In the genomic region with DNA sequence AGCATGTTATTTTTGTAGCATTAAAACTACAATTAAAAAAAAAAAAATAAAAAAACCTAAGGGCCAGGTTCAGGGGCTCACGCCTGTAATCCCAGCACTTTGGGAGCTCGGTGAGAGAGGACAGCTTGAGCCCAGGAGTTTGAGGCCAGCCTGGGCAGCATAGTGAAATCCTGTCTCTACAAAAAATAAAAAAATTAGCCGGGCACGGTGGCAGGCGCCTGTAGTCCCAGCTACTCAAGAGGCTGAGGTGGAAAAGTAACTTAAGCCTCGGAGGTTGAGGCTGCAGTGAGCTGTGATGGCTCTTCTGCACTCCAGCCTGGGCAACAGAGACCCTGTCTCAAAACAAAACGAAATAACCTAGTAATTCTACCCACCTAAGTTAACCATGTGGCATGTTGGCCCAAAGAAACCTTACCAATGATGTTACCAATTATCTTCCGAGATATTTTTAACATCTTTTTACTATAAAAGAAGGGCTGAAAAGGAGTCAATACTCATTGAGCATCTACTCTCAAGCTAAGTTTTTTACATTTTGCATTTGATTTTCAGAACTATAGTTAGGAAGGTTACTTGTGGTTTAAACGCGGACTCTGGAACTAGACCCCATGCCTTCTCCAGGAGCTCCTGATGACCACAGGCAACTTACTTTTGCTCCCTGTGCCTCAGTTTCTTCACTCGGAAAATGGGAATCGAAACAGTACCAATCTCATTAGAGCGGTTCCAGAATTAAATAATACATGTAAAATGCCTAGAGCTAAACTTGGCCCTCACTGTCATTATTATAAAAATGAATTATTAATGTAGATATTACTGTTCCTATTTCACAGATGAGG, we compare ENCODE assay signal across 8 cellular contexts. TPM values are rescaled to one million over a fixed set of nuclear protein-coding genes. Genes with fewer than 3 reads are reported as not detected.
DNase-seq lines count a peak whose midpoint lies in the region; ATAC-seq and TF ChIP-seq lines count a peak whose summit lies in the region.

No MANE protein-coding gene starts in this region.

- H3K23ac ChIP-seq in neuronal stem cell (ENCODE audit: low read depth, low read length, poor library complexity) = no peak overlapping the region

- H3K9ac ChIP-seq in DND-41 (ENCODE audit: low read depth, low read length) (peak overlapping the region; percentile 69), OCI-LY3 (ENCODE audit: low read length) (peak overlapping the region; percentile 67), neuronal stem cell (ENCODE audit: low read depth, low read length, poor library complexity) (no peak overlapping the region)

- no peaks in the 10 kb centered on the region for H3K9me3 ChIP-seq in DND-41 (ENCODE audit: insufficient read depth, low read length, severe bottlenecking)
- no peaks in the 10 kb centered on the region for H3K9me3 ChIP-seq in OCI-LY3 (ENCODE audit: insufficient read depth, low read length)
- H3K9me3 ChIP-seq in neuronal stem cell (replicated peaks in 1 of 2; ENCODE audit: control insufficient read depth in 2 of 2, insufficient read depth in 1 of 2, low read depth in 1 of 2, low read length in 2 of 2) = peaks cover 0 to 2% of the 10 kb centered on the region in 2 donors

- H2BK120ac ChIP-seq in neuronal stem cell (ENCODE audit: low read depth, low read length) = no peak overlapping the region

- H3K27me3 ChIP-seq in DND-41 (ENCODE audit: insufficient read depth, low read length, poor library complexity) = no peaks in the 10 kb centered on the region
- H3K27me3 ChIP-seq in OCI-LY3 (ENCODE audit: low read depth, low read length) = peaks cover 36% of the 10 kb centered on the region
- H3K27me3 ChIP-seq in neuronal stem cell (ENCODE audit: control insufficient read depth in 3 of 3, insufficient read depth in 3 of 3, low read depth in 1 of 3, low read length in 3 of 3) = no peaks in the 10 kb centered on the region

- H3K4me1 Mint-ChIP-seq in endothelial cell (ENCODE audit: unreplicated experiment) = peaks cover 70% of the 10 kb centered on the region

- no peak overlapping the region for H2BK12ac ChIP-seq in neuronal stem cell (ENCODE audit: low read length)

- H3K14ac ChIP-seq in neuronal stem cell (ENCODE audit: low read length) = no peak overlapping the region

- DNase-seq in DND-41 = no peak
- no peak for DNase-seq in endothelial cell (ENCODE audit: low spot score)
- no peak for DNase-seq in neuronal stem cell (ENCODE audit: low spot score)
- no peak for DNase-seq in midbrain (lab: John Stamatoyannopoulos, UW)
- no peak for DNase-seq in middle frontal gyrus (ENCODE audit: extremely low spot score, low spot score)
- no peak for DNase-seq in stimulated activated CD4-positive, alpha-beta T cell treated with anti-CD3 and anti-CD28 coated beads, Interleukin-4, amount 100 ng/mL, for 1 hour

- peak overlapping the region; percentile 74 for H3K4me2 ChIP-seq in DND-41 (ENCODE audit: insufficient read depth, low read length)
- peak overlapping the region; percentile 92 for H3K4me2 ChIP-seq in OCI-LY3 (ENCODE audit: low read length)
- peak overlapping the region; percentile 54 for H3K4me2 ChIP-seq in neuronal stem cell (ENCODE audit: insufficient read depth, low read length, poor library complexity, severe bottlenecking)

- ATAC-seq in DND-41 (ENCODE audit: insufficient read depth, low read depth) (no peak), GM18868 (IDR thresholded peaks at IDR 0.05; ENCODE audit: unreplicated experiment) (no peak)

- H3K79me2 ChIP-seq in DND-41 (ENCODE audit: insufficient read depth, low read length) (peaks cover 65% of the 10 kb centered on the region), OCI-LY3 (ENCODE audit: low read length) (no peaks in the 10 kb centered on the region; the same call in 1 of the 2 replicates)

- no peak overlapping the region for H2AK5ac ChIP-seq in neuronal stem cell (ENCODE audit: low read depth, low read length)

- peaks cover 33% of the 10 kb centered on the region; the same call in 1 of the 2 replicates for H4K20me1 ChIP-seq in DND-41 (ENCODE audit: insufficient read depth, low read length)
- H4K20me1 ChIP-seq in OCI-LY3 (ENCODE audit: insufficient read depth, low read length) = peaks cover 8% of the 10 kb centered on the region

- peaks cover 7% of the 10 kb centered on the region for H3K79me1 ChIP-seq in neuronal stem cell (ENCODE audit: low read depth, low read length)

- H4K8ac ChIP-seq in neuronal stem cell (ENCODE audit: low read depth, low read length) = no peak overlapping the region

- peak overlapping the region; percentile 97 for H3K27ac Mint-ChIP-seq in endothelial cell (ENCODE audit: unreplicated experiment)

- H2AFZ ChIP-seq in DND-41 (ENCODE audit: low read depth, low read length) (no peak overlapping the region), OCI-LY3 (ENCODE audit: low read depth, low read length) (no peak overlapping the region), neuronal stem cell (ENCODE audit: low read length) (no peak overlapping the region)

- H3K4me3 Mint-ChIP-seq in endothelial cell (ENCODE audit: unreplicated experiment) = peak overlapping the region; percentile 94

- peaks cover 54% of the 10 kb centered on the region for H3K4me1 ChIP-seq in DND-41 (ENCODE audit: insufficient read depth, low read length)
- H3K4me1 ChIP-seq in OCI-LY3 (ENCODE audit: low read length) = peaks cover 21% of the 10 kb centered on the region
- H3K4me1 ChIP-seq in neuronal stem cell (ENCODE audit: control insufficient read depth in 2 of 2, insufficient read depth in 1 of 2, low read depth in 1 of 2, low read length in 2 of 2) = peaks cover 15 to 19% of the 10 kb centered on the region in 2 donors

- peaks cover 13% of the 10 kb centered on the region for H3K27me3 Mint-ChIP-seq in endothelial cell (ENCODE audit: unreplicated experiment)

- peak overlapping the region; percentile 65; the same call in 1 of the 2 replicates for H3K27ac ChIP-seq in DND-41 (ENCODE audit: low read length)
- no peak overlapping the region for H3K27ac ChIP-seq in OCI-LY3 (ENCODE audit: low read length)
- no peak overlapping the region for H3K27ac ChIP-seq in neuronal stem cell (replicated peaks; ENCODE audit: low read length)

- WGBS in neuronal stem cell (ENCODE audit: extremely low coverage in 2 of 2, insufficient read length in 2 of 2, insufficient replicate concordance in 1 of 2), 2 donors = no CpG with 5 or more reads among the region's 13 CpGs

- H3K36me3 Mint-ChIP-seq in endothelial cell (ENCODE audit: low read depth, unreplicated experiment) = peaks cover 11% of the 10 kb centered on the region

- no peak for TF ChIP-seq CTCF in DND-41 (IDR thresholded peaks at IDR 0.05; ENCODE audit: borderline replicate concordance, extremely low read depth, low read length, poor library complexity, severe bottlenecking)
- no peak for TF ChIP-seq CTCF in OCI-LY3 (IDR thresholded peaks at IDR 0.05; ENCODE audit: low read depth, low read length)
- TF ChIP-seq CTCF in endothelial cell (IDR thresholded peaks at IDR 0.05; ENCODE audit: unreplicated experiment) = no peak

- no peak overlapping the region for H3K4ac ChIP-seq in neuronal stem cell (ENCODE audit: low read length)

- H3K36me3 ChIP-seq in DND-41 (ENCODE audit: insufficient read depth, low read length) (peaks cover 7% of the 10 kb centered on the region; the same call in 1 of the 2 replicates), OCI-LY3 (replicated peaks; ENCODE audit: low read depth, low read length) (no peaks in the 10 kb centered on the region), neuronal stem cell (replicated peaks in 1 of 2; ENCODE audit: control insufficient read depth in 2 of 2, insufficient read depth in 2 of 2, low read length in 2 of 2) (peaks cover 0 to 15% of the 10 kb centered on the region in 2 donors)

- no peak overlapping the region for H2BK5ac ChIP-seq in neuronal stem cell (ENCODE audit: low read length)

- peaks cover 4% of the 10 kb centered on the region for H3K9me3 Mint-ChIP-seq in endothelial cell (ENCODE audit: unreplicated experiment)

- no peak overlapping the region for H4K91ac ChIP-seq in neuronal stem cell (ENCODE audit: low read depth, low read length, poor library complexity)

- H3K4me3 ChIP-seq in DND-41 (ENCODE audit: low read depth in 1 of 2, low read length in 2 of 2) = peak overlapping the region; percentile 63 to 88; a peak in 3 of 4 replicates
- peak overlapping the region; percentile 81 for H3K4me3 ChIP-seq in OCI-LY3 (ENCODE audit: low read length)
- peak overlapping the region; percentile 67 to 75 for H3K4me3 ChIP-seq in neuronal stem cell (ENCODE audit: low read length in 2 of 2)

- no peak overlapping the region for H3K18ac ChIP-seq in neuronal stem cell (ENCODE audit: low read length)

- H2BK15ac ChIP-seq in neuronal stem cell (ENCODE audit: low read length) = no peak overlapping the region

RNA-seq across cellular contexts. Expression of a gene that starts 1.4 kb away (rescaled TPM):
- 504 TPM for total RNA-seq in endothelial cell (ENCODE audit: unreplicated experiment)
- 178 TPM for polyA plus RNA-seq in neuronal stem cell (2013, experiment 1 of 2)
- 189 TPM for polyA plus RNA-seq in neuronal stem cell (2013, experiment 2 of 2)
